In genomic region chr14:23567186-23568020, GRCh38 we compare ENCODE assay signal across 8 cellular contexts. TPM values are rescaled to one million over a fixed set of nuclear protein-coding genes. Genes with fewer than 3 reads are reported as not detected.
DNase-seq lines count a peak whose midpoint lies in the region; ATAC-seq and TF ChIP-seq lines count a peak whose summit lies in the region.

AP1G2 (minus strand) TSS chr14:23567791; CDS start chr14:23567314, 477 bp downstream.

- peaks cover 5 to 6% of the 10 kb centered on the region in 2 donors for H3K27me3 Mint-ChIP-seq in CD8-positive, alpha-beta memory T cell
- peaks cover 8% of the 10 kb centered on the region for H3K27me3 Mint-ChIP-seq in endodermal cell (ENCODE audit: insufficient read depth)

- H3K4me3 Mint-ChIP-seq in CD8-positive, alpha-beta memory T cell, result peak within 1 kb of the TSS; percentile 98 to 100 (median 99)
- H3K4me3 Mint-ChIP-seq in endodermal cell, result peak within 1 kb of the TSS; percentile 98

- H3K36me3 Mint-ChIP-seq in CD8-positive, alpha-beta memory T cell, result peaks cover 2 to 46% (median 4%) of the 10 kb centered on the region in 3 donors
- peaks cover 32% of the 10 kb centered on the region for H3K36me3 Mint-ChIP-seq in endodermal cell (ENCODE audit: low read depth)

- TF ChIP-seq CTCF in endodermal cell (conservative IDR thresholded peaks at IDR 0.05), result no peak

- peak within 1 kb of the TSS; percentile 93 for H3K4me3 ChIP-seq in CD8-positive, alpha-beta memory T cell (ENCODE audit: low read length)
- H3K4me3 ChIP-seq in endodermal cell (ENCODE audit: low read length), result peak within 1 kb of the TSS; percentile 91
- peak within 1 kb of the TSS; percentile 70 for H3K4me3 ChIP-seq in mesodermal cell (ENCODE audit: extremely low read depth, insufficient read depth, low read length, poor library complexity, severe bottlenecking)

- peak within 1 kb of the TSS; percentile 57 for H3K9ac ChIP-seq in endodermal cell (ENCODE audit: extremely low read depth, low read length, poor library complexity, severe bottlenecking)

- DNase-seq in CD8-positive, alpha-beta memory T cell, result peak; percentile 74 to 90 (median 84)
- peak; percentile 75 for DNase-seq in HT-29 (ENCODE audit: low spot score)
- DNase-seq in NOMO-1 treated with DMSO at 0.1 percent for 48 hours (lab: John Stamatoyannopoulos, UW; ENCODE audit: unreplicated experiment), result peak; percentile 87
- DNase-seq in activated CD8-positive, alpha-beta memory T cell treated with anti-CD3 and anti-CD28 coated beads for 48 hours (ENCODE audit: low read depth in 2 of 3, low spot score in 2 of 3), result peak; percentile 69 to 78 (median 74)
- DNase-seq in endodermal cell, result peak; percentile 96
- peak; percentile 86 to 88 for DNase-seq in stimulated activated CD8-positive, alpha-beta memory T cell treated with anti-CD3 and anti-CD28 coated beads, Interleukin-2, amount 100 ng/mL, for 48 hours (ENCODE audit: low read depth in 2 of 2)

- no peaks in the 10 kb centered on the region for H3K9me3 ChIP-seq in CD8-positive, alpha-beta memory T cell (ENCODE audit: low read length)
- H3K9me3 ChIP-seq in endodermal cell (ENCODE audit: control insufficient read depth, low read length) (no peaks in the 10 kb centered on the region), mesodermal cell (ENCODE audit: control insufficient read depth, low read length) (no peaks in the 10 kb centered on the region)

- peaks cover 22% of the 10 kb centered on the region for H3K4me1 ChIP-seq in CD8-positive, alpha-beta memory T cell (ENCODE audit: insufficient read depth, low read length)
- H3K4me1 ChIP-seq in endodermal cell (ENCODE audit: control insufficient read depth, insufficient read depth, low read length) (peaks cover 11% of the 10 kb centered on the region), mesodermal cell (ENCODE audit: control insufficient read depth, insufficient read depth, low read length, poor library complexity, severe bottlenecking) (peaks cover 14% of the 10 kb centered on the region)

- POLR2A ChIA-PET in CD8-positive, alpha-beta memory T cell (lab: Charles Lee), result interaction anchor here (1.6 kb wide), 1 partner anchor 12 kb away, joined by 6 read pairs; the partner anchor contains the start of gene THTPA

- ATAC-seq in GM19467 (IDR thresholded peaks at IDR 0.05; ENCODE audit: unreplicated experiment), result peak; percentile 87

- H3K36me3 ChIP-seq in CD8-positive, alpha-beta memory T cell (ENCODE audit: insufficient read depth, low read length), result peaks cover 26% of the 10 kb centered on the region
- H3K36me3 ChIP-seq in endodermal cell (ENCODE audit: control insufficient read depth, insufficient read depth, low read length) (peaks cover 34% of the 10 kb centered on the region), mesodermal cell (ENCODE audit: control insufficient read depth, insufficient read depth, low read length) (peaks cover 25% of the 10 kb centered on the region)

- 1 to 2% methylated on average over 36 to 53 of the region's 53 CpGs for WGBS in endodermal cell (ENCODE audit: insufficient coverage in 1 of 2, insufficient read length in 1 of 2), 2 experiments
- WGBS in mesodermal cell (ENCODE audit: insufficient coverage in 2 of 2), 2 experiments, result 1 to 2% methylated on average over 43 to 47 of the region's 53 CpGs

- peaks cover 31 to 50% (median 34%) of the 10 kb centered on the region in 3 donors for H3K4me1 Mint-ChIP-seq in CD8-positive, alpha-beta memory T cell
- H3K4me1 Mint-ChIP-seq in endodermal cell, result peaks cover 26% of the 10 kb centered on the region

- CTCF ChIA-PET in CD8-positive, alpha-beta memory T cell (lab: Charles Lee), result interaction anchor here (1.1 to 1.8 kb wide), 3 partner anchors 8 to 35 kb away, joined by 3 to 14 read pairs (median 3); no protein-coding TSS in a partner anchor

- H3K27ac Mint-ChIP-seq in CD8-positive, alpha-beta memory T cell, result peak within 1 kb of the TSS; percentile 96 to 99 (median 98)
- peak within 1 kb of the TSS; percentile 95 for H3K27ac Mint-ChIP-seq in endodermal cell

- H3K9me3 Mint-ChIP-seq in CD8-positive, alpha-beta memory T cell, result no peaks in the 10 kb centered on the region
- no peaks in the 10 kb centered on the region for H3K9me3 Mint-ChIP-seq in endodermal cell

- peak within 1 kb of the TSS; percentile 82 for H3K27ac ChIP-seq in CD8-positive, alpha-beta memory T cell (ENCODE audit: low read depth, low read length)
- H3K27ac ChIP-seq in endodermal cell (ENCODE audit: low read depth, low read length), result no peak within 1 kb of the TSS
- peak within 1 kb of the TSS; percentile 23 for H3K27ac ChIP-seq in mesodermal cell (ENCODE audit: low read depth, low read length, severe bottlenecking)

- H3K27me3 ChIP-seq in CD8-positive, alpha-beta memory T cell (ENCODE audit: insufficient read depth, low read length, poor library complexity, severe bottlenecking), result no peaks in the 10 kb centered on the region
- H3K27me3 ChIP-seq in endodermal cell (ENCODE audit: control insufficient read depth, insufficient read depth, low read length, poor library complexity, severe bottlenecking), result no peaks in the 10 kb centered on the region

RNA-seq across cellular contexts. Expression of gene AP1G2, which starts in this region (rescaled TPM):
- 100 to 1,000 TPM; 152 to 154 TPM for total RNA-seq in CD8-positive, alpha-beta memory T cell
- polyA plus RNA-seq in CD8-positive, alpha-beta memory T cell, result 80.8 TPM
- 67.6 and 77.9 TPM in 2 replicates for total RNA-seq in HT-29 (2014; rRNA removed; shearing (Covaris generic))
- 100 to 1,000 TPM; 203 to 209 TPM for total RNA-seq in endodermal cell
- 85.8 TPM for polyA plus RNA-seq in endodermal cell (2013, experiment 1 of 2)
- 69.8 TPM for polyA plus RNA-seq in endodermal cell (2013, experiment 2 of 2)
- polyA plus RNA-seq in mesodermal cell (2013, experiment 1 of 2), result 76.3 TPM
- polyA plus RNA-seq in mesodermal cell (2013, experiment 2 of 2), result 71.0 TPM
